Comparison of ENCODE assay signal across 1 cellular context in genomic region chr16:67993207-67994036, GRCh38.
TF ChIP-seq lines count a peak whose summit lies in the region.

No MANE protein-coding gene starts in this region.

TF ChIP-seq in GM12878, 131 proteins besides CTCF, POLR2A, EP300 and RAD21 (continues in another document):
- TF ChIP-seq PAX8 (IDR thresholded peaks at IDR 0.05) (no peak), CBX3 (IDR thresholded peaks at IDR 0.05; ENCODE audit: borderline replicate concordance, low read depth) (no peak), KDM1A (IDR thresholded peaks at IDR 0.05; ENCODE audit: borderline replicate concordance) (no peak), RBBP5 (conservative IDR thresholded peaks at IDR 0.05) (no peak), SIX5 (IDR thresholded peaks at IDR 0.05; ENCODE audit: low read depth, low read length, severe bottlenecking) (no peak), FOS (IDR thresholded peaks at IDR 0.05; ENCODE audit: borderline replicate concordance, extremely low read depth, insufficient read length) (no peak), YY1 (IDR thresholded peaks at IDR 0.05; ENCODE audit: low read depth, low read length) (peak; percentile 81), SMAD1 (IDR thresholded peaks at IDR 0.05; ENCODE audit: low read depth, partially characterized antibody) (no peak), BCL11A (IDR thresholded peaks at IDR 0.05; ENCODE audit: low read depth, low read length) (no peak), POLR2AphosphoS2 (IDR thresholded peaks at IDR 0.05; ENCODE audit: low read depth, low read length) (no peak), CREM (IDR thresholded peaks at IDR 0.05; ENCODE audit: low read depth) (0 out of 2 replicates have a peak, but pooled peaks have one; percentile 45), EZH2 (IDR thresholded peaks at IDR 0.05; ENCODE audit: borderline replicate concordance, control insufficient read depth, low read depth, low read length) (no peak), SMAD5 (IDR thresholded peaks at IDR 0.05; ENCODE audit: low read depth) (no peak), CBX5 (IDR thresholded peaks at IDR 0.05; ENCODE audit: low read depth) (no peak), HDGF (IDR thresholded peaks at IDR 0.05) (0 out of 2 replicates have a peak, but pooled peaks have one; percentile 75), FOXM1 (IDR thresholded peaks at IDR 0.05; ENCODE audit: low read depth, low read length) (no peak), CBFB (IDR thresholded peaks at IDR 0.05; ENCODE audit: low read depth) (no peak; the same call in 1 of the 2 replicates), SIN3A (IDR thresholded peaks at IDR 0.05; ENCODE audit: low read depth, low read length) (peak; percentile 43; the same call in 1 of the 2 replicates), PML (IDR thresholded peaks at IDR 0.05; ENCODE audit: low read length) (no peak), STAT3 (IDR thresholded peaks at IDR 0.05; ENCODE audit: low read depth, low read length) (no peak), MTA3 (IDR thresholded peaks at IDR 0.05; ENCODE audit: borderline replicate concordance, low read length) (no peak), PAX5 (IDR thresholded peaks at IDR 0.05; ENCODE audit: borderline replicate concordance, low read depth, low read length) (no peak), HCFC1 (IDR thresholded peaks at IDR 0.05; ENCODE audit: low read length) (no peak), SRF (IDR thresholded peaks at IDR 0.05; ENCODE audit: low read depth in 2 of 2, low read length in 2 of 2) (no peak), SMC3 (IDR thresholded peaks at IDR 0.05; ENCODE audit: borderline replicate concordance, low read length) (peak; percentile 88), RB1 (IDR thresholded peaks at IDR 0.05; ENCODE audit: borderline replicate concordance) (peak; percentile 94; the same call in 1 of the 2 replicates), IKZF2 (IDR thresholded peaks at IDR 0.05) (peak; percentile 38 to 45; a peak in 1 of 4 replicates), RELA (IDR thresholded peaks at IDR 0.05; ENCODE audit: borderline replicate concordance, partially characterized antibody) (no peak), ZZZ3 (IDR thresholded peaks at IDR 0.05; ENCODE audit: control insufficient read depth, insufficient read length, low read depth) (no peak), USF1 (IDR thresholded peaks at IDR 0.05; ENCODE audit: borderline replicate concordance, extremely low read length, insufficient read depth, low read depth, low read length) (no peak), PKNOX1 (IDR thresholded peaks at IDR 0.05) (0 out of 2 replicates have a peak, but pooled peaks have one; percentile 33), RUNX3 (IDR thresholded peaks at IDR 0.05; ENCODE audit: low read length) (peak; percentile 41), MEF2A (IDR thresholded peaks at IDR 0.05; ENCODE audit: insufficient read depth, low read depth, low read length) (0 out of 2 replicates have a peak, but pooled peaks have one; percentile 13), STAT1 (conservative IDR thresholded peaks at IDR 0.05) (no peak), LARP7 (IDR thresholded peaks at IDR 0.05) (peak; percentile 70; the same call in 1 of the 2 replicates), YBX1 (IDR thresholded peaks at IDR 0.05) (no peak), TAF1 (IDR thresholded peaks at IDR 0.05; ENCODE audit: borderline replicate concordance, low read depth, low read length) (no peak), NR2C2 (IDR thresholded peaks at IDR 0.05; ENCODE audit: borderline replicate concordance, control insufficient read depth, insufficient read length, low read depth) (no peak), NBN (IDR thresholded peaks at IDR 0.05) (peak; percentile 67; the same call in 1 of the 2 replicates), GATAD2B (conservative IDR thresholded peaks at IDR 0.05; ENCODE audit: low read depth) (peak; percentile 86), ZBTB40 (IDR thresholded peaks at IDR 0.05; ENCODE audit: borderline replicate concordance) (no peak), SUPT20H (IDR thresholded peaks at IDR 0.05; ENCODE audit: borderline replicate concordance, control insufficient read depth, low read depth, low read length) (no peak), RFX5 (IDR thresholded peaks at IDR 0.05; ENCODE audit: low read depth, low read length) (no peak), NR2F1 (conservative IDR thresholded peaks at IDR 0.05) (peak; percentile 85), SP1 (IDR thresholded peaks at IDR 0.05; ENCODE audit: low read depth, low read length) (peak; percentile 59), WRNIP1 (IDR thresholded peaks at IDR 0.05; ENCODE audit: borderline replicate concordance, low read depth, low read length) (no peak), MYC (IDR thresholded peaks at IDR 0.05; ENCODE audit: insufficient read depth, insufficient read length, insufficient replicate concordance, low read length, severe bottlenecking) (peak; percentile 28), NR2C1 (IDR thresholded peaks at IDR 0.05) (no peak), MXI1 (IDR thresholded peaks at IDR 0.05; ENCODE audit: low read depth, low read length) (0 out of 2 replicates have a peak, but pooled peaks have one; percentile 32), RAD51 (IDR thresholded peaks at IDR 0.05) (no peak), TCF12 (IDR thresholded peaks at IDR 0.05; ENCODE audit: low read depth, low read length) (peak; percentile 54; the same call in 1 of the 2 replicates)
- TF ChIP-seq, protein P1, sequence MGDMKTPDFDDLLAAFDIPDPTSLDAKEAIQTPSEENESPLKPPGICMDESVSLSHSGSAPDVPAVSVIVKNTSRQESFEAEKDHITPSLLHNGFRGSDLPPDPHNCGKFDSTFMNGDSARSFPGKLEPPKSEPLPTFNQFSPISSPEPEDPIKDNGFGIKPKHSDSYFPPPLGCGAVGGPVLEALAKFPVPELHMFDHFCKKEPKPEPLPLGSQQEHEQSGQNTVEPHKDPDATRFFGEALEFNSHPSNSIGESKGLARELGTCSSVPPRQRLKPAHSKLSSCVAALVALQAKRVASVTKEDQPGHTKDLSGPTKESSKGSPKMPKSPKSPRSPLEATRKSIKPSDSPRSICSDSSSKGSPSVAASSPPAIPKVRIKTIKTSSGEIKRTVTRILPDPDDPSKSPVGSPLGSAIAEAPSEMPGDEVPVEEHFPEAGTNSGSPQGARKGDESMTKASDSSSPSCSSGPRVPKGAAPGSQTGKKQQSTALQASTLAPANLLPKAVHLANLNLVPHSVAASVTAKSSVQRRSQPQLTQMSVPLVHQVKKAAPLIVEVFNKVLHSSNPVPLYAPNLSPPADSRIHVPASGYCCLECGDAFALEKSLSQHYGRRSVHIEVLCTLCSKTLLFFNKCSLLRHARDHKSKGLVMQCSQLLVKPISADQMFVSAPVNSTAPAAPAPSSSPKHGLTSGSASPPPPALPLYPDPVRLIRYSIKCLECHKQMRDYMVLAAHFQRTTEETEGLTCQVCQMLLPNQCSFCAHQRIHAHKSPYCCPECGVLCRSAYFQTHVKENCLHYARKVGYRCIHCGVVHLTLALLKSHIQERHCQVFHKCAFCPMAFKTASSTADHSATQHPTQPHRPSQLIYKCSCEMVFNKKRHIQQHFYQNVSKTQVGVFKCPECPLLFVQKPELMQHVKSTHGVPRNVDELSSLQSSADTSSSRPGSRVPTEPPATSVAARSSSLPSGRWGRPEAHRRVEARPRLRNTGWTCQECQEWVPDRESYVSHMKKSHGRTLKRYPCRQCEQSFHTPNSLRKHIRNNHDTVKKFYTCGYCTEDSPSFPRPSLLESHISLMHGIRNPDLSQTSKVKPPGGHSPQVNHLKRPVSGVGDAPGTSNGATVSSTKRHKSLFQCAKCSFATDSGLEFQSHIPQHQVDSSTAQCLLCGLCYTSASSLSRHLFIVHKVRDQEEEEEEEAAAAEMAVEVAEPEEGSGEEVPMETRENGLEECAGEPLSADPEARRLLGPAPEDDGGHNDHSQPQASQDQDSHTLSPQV (IDR thresholded peaks at IDR 0.05), result peak; percentile 81; the same call in 1 of the 2 replicates
- TF ChIP-seq, protein P2, sequence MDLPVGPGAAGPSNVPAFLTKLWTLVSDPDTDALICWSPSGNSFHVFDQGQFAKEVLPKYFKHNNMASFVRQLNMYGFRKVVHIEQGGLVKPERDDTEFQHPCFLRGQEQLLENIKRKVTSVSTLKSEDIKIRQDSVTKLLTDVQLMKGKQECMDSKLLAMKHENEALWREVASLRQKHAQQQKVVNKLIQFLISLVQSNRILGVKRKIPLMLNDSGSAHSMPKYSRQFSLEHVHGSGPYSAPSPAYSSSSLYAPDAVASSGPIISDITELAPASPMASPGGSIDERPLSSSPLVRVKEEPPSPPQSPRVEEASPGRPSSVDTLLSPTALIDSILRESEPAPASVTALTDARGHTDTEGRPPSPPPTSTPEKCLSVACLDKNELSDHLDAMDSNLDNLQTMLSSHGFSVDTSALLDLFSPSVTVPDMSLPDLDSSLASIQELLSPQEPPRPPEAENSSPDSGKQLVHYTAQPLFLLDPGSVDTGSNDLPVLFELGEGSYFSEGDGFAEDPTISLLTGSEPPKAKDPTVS (IDR thresholded peaks at IDR 0.05; ENCODE audit: low read depth, low read length), result no peak
- TF ChIP-seq, protein P3, sequence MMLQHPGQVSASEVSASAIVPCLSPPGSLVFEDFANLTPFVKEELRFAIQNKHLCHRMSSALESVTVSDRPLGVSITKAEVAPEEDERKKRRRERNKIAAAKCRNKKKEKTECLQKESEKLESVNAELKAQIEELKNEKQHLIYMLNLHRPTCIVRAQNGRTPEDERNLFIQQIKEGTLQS (IDR thresholded peaks at IDR 0.05; ENCODE audit: borderline replicate concordance, extremely low read depth, low read depth, low read length), result no peak
- TF ChIP-seq, protein P4, sequence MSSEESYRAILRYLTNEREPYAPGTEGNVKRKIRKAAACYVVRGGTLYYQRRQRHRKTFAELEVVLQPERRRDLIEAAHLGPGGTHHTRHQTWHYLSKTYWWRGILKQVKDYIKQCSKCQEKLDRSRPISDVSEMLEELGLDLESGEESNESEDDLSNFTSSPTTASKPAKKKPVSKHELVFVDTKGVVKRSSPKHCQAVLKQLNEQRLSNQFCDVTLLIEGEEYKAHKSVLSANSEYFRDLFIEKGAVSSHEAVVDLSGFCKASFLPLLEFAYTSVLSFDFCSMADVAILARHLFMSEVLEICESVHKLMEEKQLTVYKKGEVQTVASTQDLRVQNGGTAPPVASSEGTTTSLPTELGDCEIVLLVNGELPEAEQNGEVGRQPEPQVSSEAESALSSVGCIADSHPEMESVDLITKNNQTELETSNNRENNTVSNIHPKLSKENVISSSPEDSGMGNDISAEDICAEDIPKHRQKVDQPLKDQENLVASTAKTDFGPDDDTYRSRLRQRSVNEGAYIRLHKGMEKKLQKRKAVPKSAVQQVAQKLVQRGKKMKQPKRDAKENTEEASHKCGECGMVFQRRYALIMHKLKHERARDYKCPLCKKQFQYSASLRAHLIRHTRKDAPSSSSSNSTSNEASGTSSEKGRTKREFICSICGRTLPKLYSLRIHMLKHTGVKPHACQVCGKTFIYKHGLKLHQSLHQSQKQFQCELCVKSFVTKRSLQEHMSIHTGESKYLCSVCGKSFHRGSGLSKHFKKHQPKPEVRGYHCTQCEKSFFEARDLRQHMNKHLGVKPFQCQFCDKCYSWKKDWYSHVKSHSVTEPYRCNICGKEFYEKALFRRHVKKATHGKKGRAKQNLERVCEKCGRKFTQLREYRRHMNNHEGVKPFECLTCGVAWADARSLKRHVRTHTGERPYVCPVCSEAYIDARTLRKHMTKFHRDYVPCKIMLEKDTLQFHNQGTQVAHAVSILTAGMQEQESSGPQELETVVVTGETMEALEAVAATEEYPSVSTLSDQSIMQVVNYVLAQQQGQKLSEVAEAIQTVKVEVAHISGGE (CRISPR knock-in tag; IDR thresholded peaks at IDR 0.05), result no peak
- TF ChIP-seq, protein P5, sequence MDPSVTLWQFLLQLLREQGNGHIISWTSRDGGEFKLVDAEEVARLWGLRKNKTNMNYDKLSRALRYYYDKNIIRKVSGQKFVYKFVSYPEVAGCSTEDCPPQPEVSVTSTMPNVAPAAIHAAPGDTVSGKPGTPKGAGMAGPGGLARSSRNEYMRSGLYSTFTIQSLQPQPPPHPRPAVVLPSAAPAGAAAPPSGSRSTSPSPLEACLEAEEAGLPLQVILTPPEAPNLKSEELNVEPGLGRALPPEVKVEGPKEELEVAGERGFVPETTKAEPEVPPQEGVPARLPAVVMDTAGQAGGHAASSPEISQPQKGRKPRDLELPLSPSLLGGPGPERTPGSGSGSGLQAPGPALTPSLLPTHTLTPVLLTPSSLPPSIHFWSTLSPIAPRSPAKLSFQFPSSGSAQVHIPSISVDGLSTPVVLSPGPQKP (IDR thresholded peaks at IDR 0.05; ENCODE audit: low read depth, low read length), result no peak
